11 cellular contexts compared by ENCODE assay signal in the genomic region with DNA sequence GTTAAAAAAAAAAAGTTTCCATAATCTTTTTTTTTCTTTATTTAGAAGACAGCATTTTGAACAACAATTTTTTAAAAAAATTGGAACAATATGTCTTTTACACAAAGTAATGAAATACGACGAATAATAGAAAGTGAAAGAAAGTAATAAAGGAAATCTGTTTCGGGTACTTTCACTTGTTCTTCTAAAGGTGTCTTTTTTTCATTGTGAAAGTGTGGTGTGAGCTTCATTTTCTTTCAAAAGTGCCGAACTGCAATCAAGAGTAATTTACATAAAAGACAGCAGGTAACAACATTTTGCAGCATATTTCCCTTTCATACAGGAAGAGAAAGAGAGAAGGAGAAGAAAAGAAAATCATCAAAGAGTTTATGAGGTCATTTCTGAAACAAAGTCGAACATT.
DNase-seq lines count a peak whose midpoint lies in the region; ATAC-seq, FAIRE-seq and TF ChIP-seq lines count a peak whose summit lies in the region.
"Had no signal": no experiment of that assay in that cellular context is flagged by ENCODE, and none has a peak within 500 bp of the region (broad histone marks: within the 10 kb centered on the region; RNA-seq: fewer than 3 reads in every experiment).

No MANE protein-coding gene starts in this region.

- H3K36me3 ChIP-seq in SK-N-SH (replicated peaks in 1 of 2; ENCODE audit: control insufficient read depth in 1 of 2, insufficient read depth in 2 of 2, low read length in 1 of 2) (no peaks in the 10 kb centered on the region), ascending aorta (no peaks in the 10 kb centered on the region), small intestine (ENCODE audit: control insufficient read depth in 2 of 2, insufficient read depth in 2 of 2, low read length in 2 of 2) (no peaks in the 10 kb centered on the region)

- DNase-seq in SK-N-SH (no peak), ascending aorta (ENCODE audit: low spot score in 2 of 2) (no peak), small intestine (peak; percentile 18), cerebellar nuclear complex (lab: John Stamatoyannopoulos, UW) (no peak), HTR-8/SVneo (ENCODE audit: insufficient read length, low spot score) (no peak)
- DNase-seq in activated effector memory CD4-positive, alpha-beta T cell treated with anti-CD3 and anti-CD28 coated beads, Interleukin-2, amount 50 U/mL, for 16 hours = no peak
- DNase-seq: activated naive CD4-positive, alpha-beta T cell treated with Interleukin-2 at 50 U/mL for 16 hours; hippocampal formation; stimulated activated naive CD4-positive, alpha-beta T cell treated with Interleukin-2 at 50 U/mL for 16 hours had no signal

- H3K9ac ChIP-seq in SK-N-SH = no peak overlapping the region

- H3K27ac ChIP-seq in SK-N-SH (ENCODE audit: low read depth in 2 of 2, low read length in 1 of 2) = no peak overlapping the region
- H3K27ac ChIP-seq in ascending aorta = no peak overlapping the region
- no peak overlapping the region for H3K27ac ChIP-seq in small intestine (ENCODE audit: low read depth in 1 of 2, low read length in 1 of 2)

- CTCF ChIA-PET in SK-N-SH (lab: Yijun Ruan, JAX) = no interaction called here

- H2AFZ ChIP-seq in SK-N-SH (ENCODE audit: low read depth) = peak overlapping the region; percentile 75; the same call in 1 of the 2 replicates

- TF ChIP-seq CTCF in SK-N-SH (IDR thresholded peaks at IDR 0.05) (no peak), ascending aorta (IDR thresholded peaks at IDR 0.05) (no peak)

- no peak for TF ChIP-seq EP300 in SK-N-SH (IDR thresholded peaks at IDR 0.05; ENCODE audit: borderline replicate concordance in 1 of 2, low read depth in 1 of 2, low read length in 1 of 2)

- H3F3A ChIP-seq in SK-N-SH (replicated peaks; ENCODE audit: insufficient read depth) = no peaks in the 10 kb centered on the region

- H3K4me3 ChIP-seq in SK-N-SH (ENCODE audit: low read depth in 2 of 2, low read length in 1 of 2) = peak overlapping the region; percentile 21 to 53; a peak in 3 of 4 replicates
- peak overlapping the region; percentile 17 to 42 for H3K4me3 ChIP-seq in ascending aorta
- H3K4me3 ChIP-seq in small intestine (ENCODE audit: low read depth in 1 of 2, low read length in 2 of 2) = peak overlapping the region in 1 of 2 donors; percentile 51

- no peaks in the 10 kb centered on the region for H3K4me1 ChIP-seq in SK-N-SH (ENCODE audit: control insufficient read depth in 1 of 2, insufficient read depth in 2 of 2, low read depth in 1 of 2, low read length in 1 of 2)
- H3K4me1 ChIP-seq in ascending aorta = no peaks in the 10 kb centered on the region
- H3K4me1 ChIP-seq in small intestine (ENCODE audit: control insufficient read depth in 2 of 2, insufficient read depth in 1 of 2, low read depth in 1 of 2, low read length in 1 of 2) = no peaks in the 10 kb centered on the region

- 13% methylated on average over 5 of the region's 5 CpGs for WGBS in SK-N-SH (ENCODE audit: low lambda C conversion rate)
- 5 to 39% (median 19%) methylated on average over 5 of the region's 5 CpGs for WGBS in small intestine, 3 donors

- POLR2A ChIA-PET in SK-N-SH (lab: Yijun Ruan, JAX) = no interaction called here

- no peaks in the 10 kb centered on the region for H3K27me3 ChIP-seq in SK-N-SH (ENCODE audit: insufficient read depth)
- H3K27me3 ChIP-seq in ascending aorta = no peaks in the 10 kb centered on the region
- no peaks in the 10 kb centered on the region for H3K27me3 ChIP-seq in small intestine (ENCODE audit: control insufficient read depth in 2 of 2, insufficient read depth in 2 of 2, low read length in 2 of 2)

- no peaks in the 10 kb centered on the region; the same call in 1 of the 2 replicates for H3K9me2 ChIP-seq in SK-N-SH

- H3K9me3 ChIP-seq in SK-N-SH (peaks cover 5% of the 10 kb centered on the region; the same call in 1 of the 2 replicates), ascending aorta (no peaks in the 10 kb centered on the region), small intestine (ENCODE audit: control insufficient read depth, low read depth) (no peaks in the 10 kb centered on the region)

- no peaks in the 10 kb centered on the region for H4K20me1 ChIP-seq in SK-N-SH (ENCODE audit: insufficient read depth)

- FAIRE-seq in small intestine (lab: Jason Lieb, UNC) (no peak), HTR-8/SVneo (lab: Jason Lieb, UNC) (no peak)

- ATAC-seq in SK-N-SH treated with all-trans-retinoic acid at 6 μM for 48 hours (no peak), HG03460 (IDR thresholded peaks at IDR 0.05; ENCODE audit: unreplicated experiment) (peak; percentile 50)

- peak overlapping the region; percentile 71 for H3K4me2 ChIP-seq in SK-N-SH

- no peak for TF ChIP-seq RAD21 in SK-N-SH (IDR thresholded peaks at IDR 0.05; ENCODE audit: low read length)

- H3K79me2 ChIP-seq in SK-N-SH (ENCODE audit: insufficient read depth) = no peaks in the 10 kb centered on the region

- intact Hi-C loops in ascending aorta (cut with DNase I) = no loop called here

TF ChIP-seq in SK-N-SH, 30 proteins besides CTCF, POLR2A, EP300 and RAD21 (continues in another document):
- TF ChIP-seq, protein P1, sequence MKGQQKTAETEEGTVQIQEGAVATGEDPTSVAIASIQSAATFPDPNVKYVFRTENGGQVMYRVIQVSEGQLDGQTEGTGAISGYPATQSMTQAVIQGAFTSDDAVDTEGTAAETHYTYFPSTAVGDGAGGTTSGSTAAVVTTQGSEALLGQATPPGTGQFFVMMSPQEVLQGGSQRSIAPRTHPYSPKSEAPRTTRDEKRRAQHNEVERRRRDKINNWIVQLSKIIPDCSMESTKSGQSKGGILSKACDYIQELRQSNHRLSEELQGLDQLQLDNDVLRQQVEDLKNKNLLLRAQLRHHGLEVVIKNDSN (IDR thresholded peaks at IDR 0.05; ENCODE audit: borderline replicate concordance, low read depth) = no peak
- TF ChIP-seq FOSL2 (IDR thresholded peaks at IDR 0.05; ENCODE audit: borderline replicate concordance, low read depth) (no peak), NRF1 (IDR thresholded peaks at IDR 0.05; ENCODE audit: low read depth, low read length) (no peak), ELF1 (IDR thresholded peaks at IDR 0.05) (no peak), MXI1 (IDR thresholded peaks at IDR 0.05; ENCODE audit: low read depth, low read length) (no peak)
- TF ChIP-seq, protein P2, sequence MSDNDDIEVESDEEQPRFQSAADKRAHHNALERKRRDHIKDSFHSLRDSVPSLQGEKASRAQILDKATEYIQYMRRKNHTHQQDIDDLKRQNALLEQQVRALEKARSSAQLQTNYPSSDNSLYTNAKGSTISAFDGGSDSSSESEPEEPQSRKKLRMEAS (IDR thresholded peaks at IDR 0.05; ENCODE audit: low read depth) = no peak

TF ChIP-seq in SK-N-SH treated with all-trans-retinoic acid at 6 μM for 48 hours, 23 proteins besides CTCF, POLR2A, EP300 and RAD21:
- TF ChIP-seq, protein P3, sequence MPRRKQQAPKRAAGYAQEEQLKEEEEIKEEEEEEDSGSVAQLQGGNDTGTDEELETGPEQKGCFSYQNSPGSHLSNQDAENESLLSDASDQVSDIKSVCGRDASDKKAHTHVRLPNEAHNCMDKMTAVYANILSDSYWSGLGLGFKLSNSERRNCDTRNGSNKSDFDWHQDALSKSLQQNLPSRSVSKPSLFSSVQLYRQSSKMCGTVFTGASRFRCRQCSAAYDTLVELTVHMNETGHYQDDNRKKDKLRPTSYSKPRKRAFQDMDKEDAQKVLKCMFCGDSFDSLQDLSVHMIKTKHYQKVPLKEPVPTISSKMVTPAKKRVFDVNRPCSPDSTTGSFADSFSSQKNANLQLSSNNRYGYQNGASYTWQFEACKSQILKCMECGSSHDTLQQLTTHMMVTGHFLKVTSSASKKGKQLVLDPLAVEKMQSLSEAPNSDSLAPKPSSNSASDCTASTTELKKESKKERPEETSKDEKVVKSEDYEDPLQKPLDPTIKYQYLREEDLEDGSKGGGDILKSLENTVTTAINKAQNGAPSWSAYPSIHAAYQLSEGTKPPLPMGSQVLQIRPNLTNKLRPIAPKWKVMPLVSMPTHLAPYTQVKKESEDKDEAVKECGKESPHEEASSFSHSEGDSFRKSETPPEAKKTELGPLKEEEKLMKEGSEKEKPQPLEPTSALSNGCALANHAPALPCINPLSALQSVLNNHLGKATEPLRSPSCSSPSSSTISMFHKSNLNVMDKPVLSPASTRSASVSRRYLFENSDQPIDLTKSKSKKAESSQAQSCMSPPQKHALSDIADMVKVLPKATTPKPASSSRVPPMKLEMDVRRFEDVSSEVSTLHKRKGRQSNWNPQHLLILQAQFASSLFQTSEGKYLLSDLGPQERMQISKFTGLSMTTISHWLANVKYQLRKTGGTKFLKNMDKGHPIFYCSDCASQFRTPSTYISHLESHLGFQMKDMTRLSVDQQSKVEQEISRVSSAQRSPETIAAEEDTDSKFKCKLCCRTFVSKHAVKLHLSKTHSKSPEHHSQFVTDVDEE (CRISPR knock-in tag; IDR thresholded peaks at IDR 0.05) = no peak
- TF ChIP-seq GLIS3 (CRISPR knock-in tag; IDR thresholded peaks at IDR 0.05) = no peak
- TF ChIP-seq OSR1 (CRISPR knock-in tag; IDR thresholded peaks at IDR 0.05) = no peak
- no peak for TF ChIP-seq TOX (CRISPR knock-in tag; IDR thresholded peaks at IDR 0.05; ENCODE audit: borderline replicate concordance)
- TF ChIP-seq ESRRG (CRISPR knock-in tag; IDR thresholded peaks at IDR 0.05) = no peak
- TF ChIP-seq ARNTL (CRISPR knock-in tag; IDR thresholded peaks at IDR 0.05; ENCODE audit: borderline replicate concordance, low read depth) = no peak
